In the genomic region with DNA sequence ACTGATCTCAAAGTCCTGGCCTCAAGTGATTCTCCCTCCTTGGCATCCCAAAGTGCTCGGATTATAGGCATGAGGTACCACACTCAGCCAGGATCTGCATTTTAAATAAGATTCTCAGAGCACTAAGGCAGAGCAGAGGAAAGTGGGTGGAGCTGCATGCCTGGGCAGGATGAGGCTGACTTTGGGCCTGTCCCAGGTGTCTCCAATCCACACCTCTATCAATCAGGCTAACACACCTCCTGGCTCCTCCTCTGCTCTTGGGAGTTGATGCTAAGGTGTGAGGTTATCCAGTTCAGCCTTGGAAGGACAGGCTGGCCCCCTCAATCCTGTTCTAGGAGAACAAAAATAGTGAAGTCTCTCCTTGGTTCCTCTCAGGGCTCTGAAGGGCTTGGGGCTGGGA, we compare ENCODE assay signal across 19 cellular contexts. TPM values are rescaled to one million over a fixed set of nuclear protein-coding genes. Genes with fewer than 3 reads are reported as not detected.
A peak's percentile ranks its signal among the peaks of the same experiment; 100 is the strongest.
DNase-seq lines count a peak whose midpoint lies in the region; TF ChIP-seq lines count a peak whose summit lies in the region.
"Had no signal": no experiment of that assay in that cellular context is flagged by ENCODE, and none has a peak within 500 bp of the region (broad histone marks: within the 10 kb centered on the region; RNA-seq: fewer than 3 reads in every experiment).

No MANE protein-coding gene starts in this region.

- no CpG with 5 or more reads among the region's 1 CpG for WGBS in neuronal stem cell (ENCODE audit: extremely low coverage in 2 of 2, insufficient read length in 2 of 2, insufficient replicate concordance in 1 of 2), 2 donors

- H2BK120ac ChIP-seq in neuronal stem cell (ENCODE audit: low read depth, low read length), result no peak overlapping the region

- H3K4me3 ChIP-seq in epithelial cell of esophagus (ENCODE audit: low read length), result no peak overlapping the region
- no peak overlapping the region for H3K4me3 ChIP-seq in neuronal stem cell (ENCODE audit: low read length in 2 of 2)
- H3K4me3 ChIP-seq: right lobe of liver, thoracic aorta had no signal

- no peaks in the 10 kb centered on the region for H3K36me3 ChIP-seq in neuronal stem cell (replicated peaks in 1 of 2; ENCODE audit: control insufficient read depth in 2 of 2, insufficient read depth in 2 of 2, low read length in 2 of 2)
- H3K36me3 ChIP-seq: right lobe of liver, thoracic aorta had no signal

- no peak overlapping the region for H3K27ac ChIP-seq in neuronal stem cell (replicated peaks; ENCODE audit: low read length)
- H3K27ac ChIP-seq: right lobe of liver, thoracic aorta, VCaP had no signal

- TF ChIP-seq CTCF in epithelial cell of esophagus (IDR thresholded peaks at IDR 0.05; ENCODE audit: insufficient read depth, low read depth, low read length, missing control alignments) (no peak), nephron progenitor cell (IDR thresholded peaks at IDR 0.05) (no peak)

- no peak overlapping the region for H2AFZ ChIP-seq in neuronal stem cell (ENCODE audit: low read length)

- H2AK5ac ChIP-seq in neuronal stem cell (ENCODE audit: low read depth, low read length), result peak overlapping the region; percentile 17

- no peaks in the 10 kb centered on the region for H3K79me1 ChIP-seq in neuronal stem cell (ENCODE audit: low read depth, low read length)

- no peaks in the 10 kb centered on the region for H3K9me3 Mint-ChIP-seq in nephron progenitor cell
- H3K9me3 Mint-ChIP-seq: activated CD4-positive, alpha-beta memory T cell treated with anti-CD3 and anti-CD28 coated beads, Interleukin-2, amount 10 ng/mL, durations not matched to agents 7 days and 5 days; activated naive CD4-positive, alpha-beta T cell treated with anti-CD3 and anti-CD28 coated beads, Interleukin-2, amount 50 U/mL, for 72 hours; activated T-cell treated with anti-CD3 and anti-CD28 coated beads, Interleukin-2, amount 50 U/mL, for 4 hours had no signal

- no peak overlapping the region for H3K27ac Mint-ChIP-seq in nephron progenitor cell
- H3K27ac Mint-ChIP-seq: activated CD4-positive, alpha-beta memory T cell treated with anti-CD3 and anti-CD28 coated beads, Interleukin-2, amount 10 ng/mL, durations not matched to agents 7 days and 5 days had no signal

- no peak overlapping the region for H4K8ac ChIP-seq in neuronal stem cell (ENCODE audit: low read depth, low read length)

- H3K4me1 ChIP-seq in neuronal stem cell (ENCODE audit: control insufficient read depth in 2 of 2, insufficient read depth in 1 of 2, low read depth in 1 of 2, low read length in 2 of 2), result peaks cover 3 to 9% of the 10 kb centered on the region in 2 donors
- H3K4me1 ChIP-seq: right lobe of liver had no signal

- peaks cover 18% of the 10 kb centered on the region for H3K27me3 Mint-ChIP-seq in nephron progenitor cell (ENCODE audit: low read depth, poor library complexity)

- H3K23ac ChIP-seq in neuronal stem cell (ENCODE audit: low read depth, low read length, poor library complexity), result no peak overlapping the region

- H3K4ac ChIP-seq in neuronal stem cell (ENCODE audit: low read length), result no peak overlapping the region

- peak; percentile 57 for DNase-seq in ELF-1 (ENCODE audit: low read depth, low spot score)
- DNase-seq in HT-29 (ENCODE audit: low spot score), result peak; percentile 57
- DNase-seq in epithelial cell of esophagus (ENCODE audit: low read depth), result peak; percentile 93
- DNase-seq in neuronal stem cell (ENCODE audit: low spot score), result no peak
- DNase-seq in nephron progenitor cell, result no peak
- DNase-seq in mucosa of gallbladder (ENCODE audit: low spot score), result no peak
- no peak for DNase-seq in glomerular visceral epithelial cell (ENCODE audit: extremely low spot score)
- DNase-seq: activated CD4-positive, alpha-beta memory T cell treated with anti-CD3 and anti-CD28 coated beads, Interleukin-2, amount 10 ng/mL, durations not matched to agents 7 days and 5 days; activated T-cell treated with anti-CD3 and anti-CD28 coated beads, Interleukin-2, amount 50 U/mL, for 4 hours; AML-193; Kasumi-1; NCI-H748 treated with DMSO at 0.1 percent for 48 hours had no signal

- no peak overlapping the region for H2BK15ac ChIP-seq in neuronal stem cell (ENCODE audit: low read length)

- H3K9me3 ChIP-seq in neuronal stem cell (replicated peaks in 1 of 2; ENCODE audit: control insufficient read depth in 2 of 2, insufficient read depth in 1 of 2, low read depth in 1 of 2, low read length in 2 of 2), result no peaks in the 10 kb centered on the region
- H3K9me3 ChIP-seq: right lobe of liver, thoracic aorta had no signal

- peak overlapping the region; percentile 44 for H4K91ac ChIP-seq in neuronal stem cell (ENCODE audit: low read depth, low read length, poor library complexity)

- peaks cover 10% of the 10 kb centered on the region for H3K4me1 Mint-ChIP-seq in nephron progenitor cell

- H3K36me3 Mint-ChIP-seq in nephron progenitor cell (ENCODE audit: low read depth), result no peaks in the 10 kb centered on the region
- H3K36me3 Mint-ChIP-seq: activated naive CD4-positive, alpha-beta T cell treated with anti-CD3 and anti-CD28 coated beads, Interleukin-2, amount 50 U/mL, for 72 hours had no signal

- peak overlapping the region; percentile 40 for H3K18ac ChIP-seq in neuronal stem cell (ENCODE audit: low read length)

- no peak overlapping the region for H2BK5ac ChIP-seq in neuronal stem cell (ENCODE audit: low read length)

- peaks cover 0 to 29% (median 0%) of the 10 kb centered on the region in 3 experiments for H3K27me3 ChIP-seq in neuronal stem cell (ENCODE audit: control insufficient read depth in 3 of 3, insufficient read depth in 3 of 3, low read depth in 1 of 3, low read length in 3 of 3)
- H3K27me3 ChIP-seq: right lobe of liver had no signal

- H3K14ac ChIP-seq in neuronal stem cell (ENCODE audit: low read length), result no peak overlapping the region

- H2BK12ac ChIP-seq in neuronal stem cell (ENCODE audit: low read length), result peak overlapping the region; percentile 31

- H3K9ac ChIP-seq in neuronal stem cell (ENCODE audit: low read depth, low read length, poor library complexity), result no peak overlapping the region

- no peak overlapping the region for H3K4me3 Mint-ChIP-seq in nephron progenitor cell
- H3K4me3 Mint-ChIP-seq: activated CD4-positive, alpha-beta memory T cell treated with anti-CD3 and anti-CD28 coated beads, Interleukin-2, amount 10 ng/mL, durations not matched to agents 7 days and 5 days; activated T-cell treated with anti-CD3 and anti-CD28 coated beads, Interleukin-2, amount 50 U/mL, for 4 hours had no signal

- no peak overlapping the region for H3K4me2 ChIP-seq in neuronal stem cell (ENCODE audit: insufficient read depth, low read length, poor library complexity, severe bottlenecking)

RNA-seq across cellular contexts. Expression of a gene that starts 30.2 kb away (rescaled TPM):
- 36.4 and 39.5 TPM in 2 replicates for total RNA-seq in HT-29 (2014; rRNA removed; shearing (Covaris generic))
- polyA plus RNA-seq in neuronal stem cell (2013, experiment 1 of 2), result 1.2 TPM
- polyA plus RNA-seq in neuronal stem cell (2013, experiment 2 of 2), result 1.2 TPM
- 12.6 TPM for total RNA-seq in mucosa of gallbladder
- total RNA-seq: activated CD4-positive, alpha-beta memory T cell treated with anti-CD3 and anti-CD28 coated beads, Interleukin-2, amount 10 ng/mL, durations not matched to agents 7 days and 5 days; activated naive CD4-positive, alpha-beta T cell treated with anti-CD3 and anti-CD28 coated beads, Interleukin-2, amount 50 U/mL, for 72 hours; activated T-cell treated with anti-CD3 and anti-CD28 coated beads, Interleukin-2, amount 50 U/mL, for 4 hours; OCI-LY7; osteocyte; T-helper 1 cell treated with Interleukin-12 subunit alpha and Interleukin-12 subunit beta and Interleukin-4 antibody, amounts not matched to agents 30 ng/mL and 1 ng/mL, for 36 hours had no signal

RNA-seq across cellular contexts. Expression of a gene that starts 45.7 kb away (rescaled TPM):
- 2.9 and 4.8 TPM in 2 replicates for total RNA-seq in HT-29 (2014; rRNA removed; shearing (Covaris generic))
- polyA plus RNA-seq in neuronal stem cell (2013, experiment 1 of 2), result 21.2 TPM
- 22.1 TPM for polyA plus RNA-seq in neuronal stem cell (2013, experiment 2 of 2)
- total RNA-seq in mucosa of gallbladder, result 56.4 TPM

Comparison
In these comparisons a context has a peak if more than half of its experiments do, and no peak if none do; other contexts are left out.
1. DNase-seq: peak in ELF-1 (single experiment), HT-29 (single experiment) and epithelial cell of esophagus (single experiment); none in neuronal stem cell (single experiment), nephron progenitor cell (single experiment), mucosa of gallbladder (single experiment) and glomerular visceral epithelial cell (single experiment).